ENCODE assay signal across 1 cellular context in genomic region chr4:139295317-139296299, GRCh38.
TF ChIP-seq lines count a peak whose summit lies in the region.

No MANE protein-coding gene starts in this region.

TF ChIP-seq in HepG2, 621 proteins besides CTCF, POLR2A, EP300 and RAD21 (continued from another document and continues in another):
- TF ChIP-seq ZNF770 (CRISPR knock-in tag; IDR thresholded peaks at IDR 0.05) (peak; percentile 72; the same call in 1 of the 2 replicates), MXI1 (IDR thresholded peaks at IDR 0.05; ENCODE audit: borderline replicate concordance, low read depth, low read length) (peak; percentile 49; the same call in 1 of the 3 replicates), SNRNP70 (IDR thresholded peaks at IDR 0.05; ENCODE audit: low read depth, low read length) (no peak), HNRNPH1 (optimal IDR thresholded peaks at IDR 0.05; ENCODE audit: low read depth, low read length) (no peak), CENPX (CRISPR knock-in tag; IDR thresholded peaks at IDR 0.05) (no peak), SPEN (CRISPR knock-in tag; IDR thresholded peaks at IDR 0.05; ENCODE audit: low read depth) (peak; percentile 69; the same call in 1 of the 2 replicates), ZNF24 (IDR thresholded peaks at IDR 0.05) (no peak), ZNF569 (CRISPR knock-in tag; IDR thresholded peaks at IDR 0.05; ENCODE audit: borderline replicate concordance) (peak; percentile 84; the same call in 1 of the 2 replicates), SP1 (IDR thresholded peaks at IDR 0.05) (no peak), SP1 (CRISPR knock-in tag; IDR thresholded peaks at IDR 0.05) (peak; percentile 44; the same call in 1 of the 2 replicates), GRHL1 (CRISPR knock-in tag; conservative IDR thresholded peaks at IDR 0.05) (no peak), USF2 (IDR thresholded peaks at IDR 0.05; ENCODE audit: low read depth, low read length) (no peak), USF2 (CRISPR knock-in tag; IDR thresholded peaks at IDR 0.05; ENCODE audit: borderline replicate concordance) (no peak), SATB2 (CRISPR knock-in tag; IDR thresholded peaks at IDR 0.05) (0 out of 2 replicates have a peak, but pooled peaks have one; percentile 70), ZNF512 (CRISPR knock-in tag; IDR thresholded peaks at IDR 0.05) (no peak), RFXANK (CRISPR knock-in tag; IDR thresholded peaks at IDR 0.05) (no peak; the same call in 1 of the 2 replicates), YEATS2 (CRISPR knock-in tag; IDR thresholded peaks at IDR 0.05; ENCODE audit: borderline replicate concordance) (peak; percentile 59; the same call in 1 of the 2 replicates), NFE2L1 (CRISPR knock-in tag; IDR thresholded peaks at IDR 0.05; ENCODE audit: borderline replicate concordance) (peak; percentile 43; the same call in 1 of the 2 replicates), ZNF263 (CRISPR knock-in tag; IDR thresholded peaks at IDR 0.05) (peak; percentile 70), ZNF589 (CRISPR knock-in tag; conservative IDR thresholded peaks at IDR 0.05) (no peak; the same call in 1 of the 2 replicates), ZNF12 (CRISPR knock-in tag; IDR thresholded peaks at IDR 0.05) (peak; percentile 48; the same call in 1 of the 2 replicates)
- TF ChIP-seq, protein P1, sequence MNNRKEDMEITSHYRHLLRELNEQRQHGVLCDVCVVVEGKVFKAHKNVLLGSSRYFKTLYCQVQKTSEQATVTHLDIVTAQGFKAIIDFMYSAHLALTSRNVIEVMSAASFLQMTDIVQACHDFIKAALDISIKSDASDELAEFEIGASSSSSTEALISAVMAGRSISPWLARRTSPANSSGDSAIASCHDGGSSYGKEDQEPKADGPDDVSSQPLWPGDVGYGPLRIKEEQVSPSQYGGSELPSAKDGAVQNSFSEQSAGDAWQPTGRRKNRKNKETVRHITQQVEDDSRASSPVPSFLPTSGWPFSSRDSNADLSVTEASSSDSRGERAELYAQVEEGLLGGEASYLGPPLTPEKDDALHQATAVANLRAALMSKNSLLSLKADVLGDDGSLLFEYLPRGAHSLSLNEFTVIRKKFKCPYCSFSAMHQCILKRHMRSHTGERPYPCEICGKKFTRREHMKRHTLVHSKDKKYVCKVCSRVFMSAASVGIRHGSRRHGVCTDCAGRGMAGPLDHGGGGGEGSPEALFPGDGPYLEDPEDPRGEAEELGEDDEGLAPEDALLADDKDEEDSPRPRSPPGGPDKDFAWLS (CRISPR knock-in tag; IDR thresholded peaks at IDR 0.05; ENCODE audit: borderline replicate concordance) = no peak
- TF ChIP-seq, protein P2, sequence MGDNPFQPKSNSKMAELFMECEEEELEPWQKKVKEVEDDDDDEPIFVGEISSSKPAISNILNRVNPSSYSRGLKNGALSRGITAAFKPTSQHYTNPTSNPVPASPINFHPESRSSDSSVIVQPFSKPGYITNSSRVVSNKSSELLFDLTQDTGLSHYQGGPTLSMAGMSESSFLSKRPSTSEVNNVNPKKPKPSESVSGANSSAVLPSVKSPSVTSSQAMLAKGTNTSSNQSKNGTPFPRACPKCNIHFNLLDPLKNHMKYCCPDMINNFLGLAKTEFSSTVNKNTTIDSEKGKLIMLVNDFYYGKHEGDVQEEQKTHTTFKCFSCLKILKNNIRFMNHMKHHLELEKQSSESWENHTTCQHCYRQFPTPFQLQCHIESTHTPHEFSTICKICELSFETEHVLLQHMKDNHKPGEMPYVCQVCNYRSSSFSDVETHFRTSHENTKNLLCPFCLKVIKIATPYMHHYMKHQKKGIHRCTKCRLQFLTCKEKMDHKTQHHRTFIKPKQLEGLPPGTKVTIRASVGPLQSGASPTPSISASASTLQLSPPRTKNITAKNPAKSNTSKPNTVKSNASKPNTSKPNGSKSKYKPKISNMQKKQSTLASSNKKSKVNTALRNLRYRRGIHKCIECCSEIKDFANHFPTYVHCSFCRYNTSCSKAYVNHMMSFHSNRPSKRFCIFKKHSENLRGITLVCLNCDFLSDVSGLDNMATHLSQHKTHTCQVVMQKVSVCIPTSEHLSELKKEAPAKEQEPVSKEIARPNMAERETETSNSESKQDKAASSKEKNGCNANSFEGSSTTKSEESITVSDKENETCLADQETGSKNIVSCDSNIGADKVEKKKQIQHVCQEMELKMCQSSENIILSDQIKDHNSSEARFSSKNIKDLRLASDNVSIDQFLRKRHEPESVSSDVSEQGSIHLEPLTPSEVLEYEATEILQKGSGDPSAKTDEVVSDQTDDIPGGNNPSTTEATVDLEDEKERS (CRISPR knock-in tag; IDR thresholded peaks at IDR 0.05) = peak; percentile 63; the same call in 1 of the 2 replicates
- TF ChIP-seq, protein P3, sequence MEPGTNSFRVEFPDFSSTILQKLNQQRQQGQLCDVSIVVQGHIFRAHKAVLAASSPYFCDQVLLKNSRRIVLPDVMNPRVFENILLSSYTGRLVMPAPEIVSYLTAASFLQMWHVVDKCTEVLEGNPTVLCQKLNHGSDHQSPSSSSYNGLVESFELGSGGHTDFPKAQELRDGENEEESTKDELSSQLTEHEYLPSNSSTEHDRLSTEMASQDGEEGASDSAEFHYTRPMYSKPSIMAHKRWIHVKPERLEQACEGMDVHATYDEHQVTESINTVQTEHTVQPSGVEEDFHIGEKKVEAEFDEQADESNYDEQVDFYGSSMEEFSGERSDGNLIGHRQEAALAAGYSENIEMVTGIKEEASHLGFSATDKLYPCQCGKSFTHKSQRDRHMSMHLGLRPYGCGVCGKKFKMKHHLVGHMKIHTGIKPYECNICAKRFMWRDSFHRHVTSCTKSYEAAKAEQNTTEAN (CRISPR knock-in tag; conservative IDR thresholded peaks at IDR 0.05) = peak; percentile 71
- TF ChIP-seq, protein P4, sequence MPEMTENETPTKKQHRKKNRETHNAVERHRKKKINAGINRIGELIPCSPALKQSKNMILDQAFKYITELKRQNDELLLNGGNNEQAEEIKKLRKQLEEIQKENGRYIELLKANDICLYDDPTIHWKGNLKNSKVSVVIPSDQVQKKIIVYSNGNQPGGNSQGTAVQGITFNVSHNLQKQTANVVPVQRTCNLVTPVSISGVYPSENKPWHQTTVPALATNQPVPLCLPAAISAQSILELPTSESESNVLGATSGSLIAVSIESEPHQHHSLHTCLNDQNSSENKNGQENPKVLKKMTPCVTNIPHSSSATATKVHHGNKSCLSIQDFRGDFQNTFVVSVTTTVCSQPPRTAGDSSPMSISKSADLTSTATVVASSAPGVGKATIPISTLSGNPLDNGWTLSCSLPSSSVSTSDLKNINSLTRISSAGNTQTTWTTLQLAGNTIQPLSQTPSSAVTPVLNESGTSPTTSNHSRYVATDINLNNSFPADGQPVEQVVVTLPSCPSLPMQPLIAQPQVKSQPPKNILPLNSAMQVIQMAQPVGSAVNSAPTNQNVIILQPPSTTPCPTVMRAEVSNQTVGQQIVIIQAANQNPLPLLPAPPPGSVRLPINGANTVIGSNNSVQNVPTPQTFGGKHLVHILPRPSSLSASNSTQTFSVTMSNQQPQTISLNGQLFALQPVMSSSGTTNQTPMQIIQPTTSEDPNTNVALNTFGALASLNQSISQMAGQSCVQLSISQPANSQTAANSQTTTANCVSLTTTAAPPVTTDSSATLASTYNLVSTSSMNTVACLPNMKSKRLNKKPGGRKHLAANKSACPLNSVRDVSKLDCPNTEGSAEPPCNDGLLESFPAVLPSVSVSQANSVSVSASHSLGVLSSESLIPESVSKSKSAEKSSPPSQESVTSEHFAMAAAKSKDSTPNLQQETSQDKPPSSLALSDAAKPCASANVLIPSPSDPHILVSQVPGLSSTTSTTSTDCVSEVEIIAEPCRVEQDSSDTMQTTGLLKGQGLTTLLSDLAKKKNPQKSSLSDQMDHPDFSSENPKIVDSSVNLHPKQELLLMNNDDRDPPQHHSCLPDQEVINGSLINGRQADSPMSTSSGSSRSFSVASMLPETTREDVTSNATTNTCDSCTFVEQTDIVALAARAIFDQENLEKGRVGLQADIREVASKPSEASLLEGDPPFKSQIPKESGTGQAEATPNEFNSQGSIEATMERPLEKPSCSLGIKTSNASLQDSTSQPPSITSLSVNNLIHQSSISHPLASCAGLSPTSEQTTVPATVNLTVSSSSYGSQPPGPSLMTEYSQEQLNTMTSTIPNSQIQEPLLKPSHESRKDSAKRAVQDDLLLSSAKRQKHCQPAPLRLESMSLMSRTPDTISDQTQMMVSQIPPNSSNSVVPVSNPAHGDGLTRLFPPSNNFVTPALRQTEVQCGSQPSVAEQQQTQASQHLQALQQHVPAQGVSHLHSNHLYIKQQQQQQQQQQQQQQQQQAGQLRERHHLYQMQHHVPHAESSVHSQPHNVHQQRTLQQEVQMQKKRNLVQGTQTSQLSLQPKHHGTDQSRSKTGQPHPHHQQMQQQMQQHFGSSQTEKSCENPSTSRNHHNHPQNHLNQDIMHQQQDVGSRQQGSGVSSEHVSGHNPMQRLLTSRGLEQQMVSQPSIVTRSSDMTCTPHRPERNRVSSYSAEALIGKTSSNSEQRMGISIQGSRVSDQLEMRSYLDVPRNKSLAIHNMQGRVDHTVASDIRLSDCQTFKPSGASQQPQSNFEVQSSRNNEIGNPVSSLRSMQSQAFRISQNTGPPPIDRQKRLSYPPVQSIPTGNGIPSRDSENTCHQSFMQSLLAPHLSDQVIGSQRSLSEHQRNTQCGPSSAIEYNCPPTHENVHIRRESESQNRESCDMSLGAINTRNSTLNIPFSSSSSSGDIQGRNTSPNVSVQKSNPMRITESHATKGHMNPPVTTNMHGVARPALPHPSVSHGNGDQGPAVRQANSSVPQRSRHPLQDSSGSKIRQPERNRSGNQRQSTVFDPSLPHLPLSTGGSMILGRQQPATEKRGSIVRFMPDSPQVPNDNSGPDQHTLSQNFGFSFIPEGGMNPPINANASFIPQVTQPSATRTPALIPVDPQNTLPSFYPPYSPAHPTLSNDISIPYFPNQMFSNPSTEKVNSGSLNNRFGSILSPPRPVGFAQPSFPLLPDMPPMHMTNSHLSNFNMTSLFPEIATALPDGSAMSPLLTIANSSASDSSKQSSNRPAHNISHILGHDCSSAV (CRISPR knock-in tag; IDR thresholded peaks at IDR 0.05; ENCODE audit: borderline replicate concordance) = no peak
- TF ChIP-seq, protein P5, sequence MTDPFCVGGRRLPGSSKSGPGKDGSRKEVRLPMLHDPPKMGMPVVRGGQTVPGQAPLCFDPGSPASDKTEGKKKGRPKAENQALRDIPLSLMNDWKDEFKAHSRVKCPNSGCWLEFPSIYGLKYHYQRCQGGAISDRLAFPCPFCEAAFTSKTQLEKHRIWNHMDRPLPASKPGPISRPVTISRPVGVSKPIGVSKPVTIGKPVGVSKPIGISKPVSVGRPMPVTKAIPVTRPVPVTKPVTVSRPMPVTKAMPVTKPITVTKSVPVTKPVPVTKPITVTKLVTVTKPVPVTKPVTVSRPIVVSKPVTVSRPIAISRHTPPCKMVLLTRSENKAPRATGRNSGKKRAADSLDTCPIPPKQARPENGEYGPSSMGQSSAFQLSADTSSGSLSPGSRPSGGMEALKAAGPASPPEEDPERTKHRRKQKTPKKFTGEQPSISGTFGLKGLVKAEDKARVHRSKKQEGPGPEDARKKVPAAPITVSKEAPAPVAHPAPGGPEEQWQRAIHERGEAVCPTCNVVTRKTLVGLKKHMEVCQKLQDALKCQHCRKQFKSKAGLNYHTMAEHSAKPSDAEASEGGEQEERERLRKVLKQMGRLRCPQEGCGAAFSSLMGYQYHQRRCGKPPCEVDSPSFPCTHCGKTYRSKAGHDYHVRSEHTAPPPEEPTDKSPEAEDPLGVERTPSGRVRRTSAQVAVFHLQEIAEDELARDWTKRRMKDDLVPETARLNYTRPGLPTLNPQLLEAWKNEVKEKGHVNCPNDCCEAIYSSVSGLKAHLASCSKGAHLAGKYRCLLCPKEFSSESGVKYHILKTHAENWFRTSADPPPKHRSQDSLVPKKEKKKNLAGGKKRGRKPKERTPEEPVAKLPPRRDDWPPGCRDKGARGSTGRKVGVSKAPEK (CRISPR knock-in tag; IDR thresholded peaks at IDR 0.05; ENCODE audit: borderline replicate concordance) = peak; percentile 82
